ENCODE assay signal across 8 cellular contexts in genomic region chr12:53499261-53500118, GRCh38. TPM values are rescaled to one million over a fixed set of nuclear protein-coding genes. Genes with fewer than 3 reads are reported as not detected.
A peak's percentile ranks its signal among the peaks of the same experiment; 100 is the strongest.
DNase-seq lines count a peak whose midpoint lies in the region; ATAC-seq and TF ChIP-seq lines count a peak whose summit lies in the region.

A gene with protein sequence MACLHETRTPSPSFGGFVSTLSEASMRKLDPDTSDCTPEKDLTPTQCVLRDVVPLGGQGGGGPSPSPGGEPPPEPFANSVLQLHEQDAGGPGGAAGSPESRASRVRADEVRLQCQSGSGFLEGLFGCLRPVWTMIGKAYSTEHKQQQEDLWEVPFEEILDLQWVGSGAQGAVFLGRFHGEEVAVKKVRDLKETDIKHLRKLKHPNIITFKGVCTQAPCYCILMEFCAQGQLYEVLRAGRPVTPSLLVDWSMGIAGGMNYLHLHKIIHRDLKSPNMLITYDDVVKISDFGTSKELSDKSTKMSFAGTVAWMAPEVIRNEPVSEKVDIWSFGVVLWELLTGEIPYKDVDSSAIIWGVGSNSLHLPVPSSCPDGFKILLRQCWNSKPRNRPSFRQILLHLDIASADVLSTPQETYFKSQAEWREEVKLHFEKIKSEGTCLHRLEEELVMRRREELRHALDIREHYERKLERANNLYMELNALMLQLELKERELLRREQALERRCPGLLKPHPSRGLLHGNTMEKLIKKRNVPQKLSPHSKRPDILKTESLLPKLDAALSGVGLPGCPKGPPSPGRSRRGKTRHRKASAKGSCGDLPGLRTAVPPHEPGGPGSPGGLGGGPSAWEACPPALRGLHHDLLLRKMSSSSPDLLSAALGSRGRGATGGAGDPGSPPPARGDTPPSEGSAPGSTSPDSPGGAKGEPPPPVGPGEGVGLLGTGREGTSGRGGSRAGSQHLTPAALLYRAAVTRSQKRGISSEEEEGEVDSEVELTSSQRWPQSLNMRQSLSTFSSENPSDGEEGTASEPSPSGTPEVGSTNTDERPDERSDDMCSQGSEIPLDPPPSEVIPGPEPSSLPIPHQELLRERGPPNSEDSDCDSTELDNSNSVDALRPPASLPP (minus strand): TSS chr12:53499458. CDS start chr12:53487391, 12,067 bp downstream.

- H3K9me3 Mint-ChIP-seq in activated naive CD8-positive, alpha-beta T cell treated with anti-CD3 and anti-CD28 coated beads for 36 hours = no peaks in the 10 kb centered on the region
- H3K9me3 Mint-ChIP-seq in glutamatergic neuron (ENCODE audit: unreplicated experiment) = peaks cover 20% of the 10 kb centered on the region

- H3K27me3 ChIP-seq in SJCRH30 = no peaks in the 10 kb centered on the region
- H3K27me3 ChIP-seq in osteoblast (ENCODE audit: insufficient read depth, low read length) = no peaks in the 10 kb centered on the region
- no peaks in the 10 kb centered on the region for H3K27me3 ChIP-seq in tibial nerve

- in situ Hi-C loops in ACHN (cut with HindIII; ENCODE audit: low pct_ligation_motif_present, low pct_unique_long_range_greater_than_20kb, low sequenced_read_pairs) = no loop called here

- TF ChIP-seq CTCF in glutamatergic neuron (IDR thresholded peaks at IDR 0.05; ENCODE audit: partially characterized antibody, unreplicated experiment) (no peak), osteoblast (IDR thresholded peaks at IDR 0.05; ENCODE audit: extremely low read depth, low read depth, low read length) (no peak), tibial nerve (IDR thresholded peaks at IDR 0.05) (peak in 1 of 5 experiments; percentile 8)

- H3K4me1 ChIP-seq in SJCRH30 (peaks cover 20% of the 10 kb centered on the region), osteoblast (ENCODE audit: insufficient read depth, low read length) (peaks cover 55% of the 10 kb centered on the region), tibial nerve (peaks cover 2 to 65% (median 30%) of the 10 kb centered on the region in 4 donors)

- peaks cover 3% of the 10 kb centered on the region for H4K20me1 ChIP-seq in osteoblast (ENCODE audit: insufficient read depth, low read length)

- peaks cover 60% of the 10 kb centered on the region for H3K79me2 ChIP-seq in osteoblast (ENCODE audit: insufficient read depth, low read length)

- peak within 1 kb of the TSS; percentile 73 for H2AFZ ChIP-seq in osteoblast (ENCODE audit: low read length)

- 1% methylated on average over 50 to 52 of the region's 52 CpGs for WGBS in tibial nerve, 2 donors

- H3K36me3 Mint-ChIP-seq in activated naive CD8-positive, alpha-beta T cell treated with anti-CD3 and anti-CD28 coated beads for 36 hours = no peaks in the 10 kb centered on the region
- no peaks in the 10 kb centered on the region for H3K36me3 Mint-ChIP-seq in glutamatergic neuron (ENCODE audit: unreplicated experiment)

- H3K27ac Mint-ChIP-seq in activated naive CD8-positive, alpha-beta T cell treated with anti-CD3 and anti-CD28 coated beads for 36 hours = peak within 1 kb of the TSS; percentile 93
- H3K27ac Mint-ChIP-seq in glutamatergic neuron (ENCODE audit: unreplicated experiment) = peak within 1 kb of the TSS; percentile 99

- peak; percentile 80 for DNase-seq in ACHN
- DNase-seq in GOT3 (lab: John Stamatoyannopoulos, UW) = peak; percentile 55
- DNase-seq in SJCRH30 = peak; percentile 58 to 60
- DNase-seq in activated naive CD8-positive, alpha-beta T cell treated with anti-CD3 and anti-CD28 coated beads for 36 hours = peak; percentile 74
- peak; percentile 86 for DNase-seq in glutamatergic neuron
- peak; percentile 87 for DNase-seq in osteoblast (ENCODE audit: insufficient read length, low spot score, missing footprints)
- peak; percentile 56 to 68 for DNase-seq in tibial nerve (ENCODE audit: low spot score in 2 of 2)

- no peak for TF ChIP-seq EP300 in tibial nerve (IDR thresholded peaks at IDR 0.05)

- peak within 1 kb of the TSS; percentile 88 for H3K4me2 ChIP-seq in osteoblast (ENCODE audit: insufficient read depth, low read length)

- H3K27ac ChIP-seq in SJCRH30 (peak within 1 kb of the TSS; percentile 14; the same call in 1 of the 2 replicates), osteoblast (ENCODE audit: low read depth, low read length) (peak within 1 kb of the TSS; percentile 93), tibial nerve (peak within 1 kb of the TSS; percentile 94 to 100 (median 98))

- peak within 1 kb of the TSS; percentile 88 for H3K4me3 Mint-ChIP-seq in activated naive CD8-positive, alpha-beta T cell treated with anti-CD3 and anti-CD28 coated beads for 36 hours
- peak within 1 kb of the TSS; percentile 97 for H3K4me3 Mint-ChIP-seq in glutamatergic neuron (ENCODE audit: unreplicated experiment)

- H3K27me3 Mint-ChIP-seq in activated naive CD8-positive, alpha-beta T cell treated with anti-CD3 and anti-CD28 coated beads for 36 hours = no peaks in the 10 kb centered on the region
- peaks cover 34% of the 10 kb centered on the region for H3K27me3 Mint-ChIP-seq in glutamatergic neuron (ENCODE audit: unreplicated experiment)

- H3K36me3 ChIP-seq in SJCRH30 (no peaks in the 10 kb centered on the region), osteoblast (ENCODE audit: insufficient read depth, low read length) (peaks cover 10% of the 10 kb centered on the region), tibial nerve (peaks cover 0 to 10% (median 0%) of the 10 kb centered on the region in 3 donors)

- H3K4me1 Mint-ChIP-seq in activated naive CD8-positive, alpha-beta T cell treated with anti-CD3 and anti-CD28 coated beads for 36 hours = peaks cover 28% of the 10 kb centered on the region
- H3K4me1 Mint-ChIP-seq in glutamatergic neuron (ENCODE audit: low read depth, unreplicated experiment) = peaks cover 29% of the 10 kb centered on the region

- H3K4me3 ChIP-seq in SJCRH30 (peak within 1 kb of the TSS; percentile 80), osteoblast (ENCODE audit: insufficient read depth, low read length) (peak within 1 kb of the TSS; percentile 72), tibial nerve (peak within 1 kb of the TSS; percentile 76 to 83 (median 77))

- H3K9me3 ChIP-seq in SJCRH30 (replicated peaks) = no peaks in the 10 kb centered on the region
- H3K9me3 ChIP-seq in osteoblast (ENCODE audit: low read depth, low read length) = no peaks in the 10 kb centered on the region
- H3K9me3 ChIP-seq in tibial nerve = no peaks in the 10 kb centered on the region

- no peak for ATAC-seq in HG02973 (IDR thresholded peaks at IDR 0.05; ENCODE audit: unreplicated experiment)

- no peak for TF ChIP-seq POLR2A in tibial nerve (IDR thresholded peaks at IDR 0.05)

RNA-seq across cellular contexts. Expression of the gene that starts here (rescaled TPM):
- total RNA-seq in SJCRH30 (2014; rRNA removed; shearing (Covaris generic)) = 5.9 and 7.6 TPM in 2 replicates
- 1 to 10 TPM; 8.4 to 8.7 TPM for total RNA-seq in activated naive CD8-positive, alpha-beta T cell treated with anti-CD3 and anti-CD28 coated beads for 36 hours
- 94.2 TPM for total RNA-seq in glutamatergic neuron (ENCODE audit: unreplicated experiment)
- 49.6 and 51.9 TPM in 2 replicates for total RNA-seq in osteoblast
- total RNA-seq in tibial nerve = 10 to 100 TPM; 35.6 to 95.1 (median 58.3) TPM

Comparison
In these comparisons a context has a peak if more than half of its experiments do, and no peak if none do; other contexts are left out.
1. H3K27ac ChIP-seq: peak in every context shown above with its lines; median percentile 98 in tibial nerve; 93 in osteoblast; 14 in SJCRH30.